1 cellular context compared by ENCODE assay signal in the genomic region with DNA sequence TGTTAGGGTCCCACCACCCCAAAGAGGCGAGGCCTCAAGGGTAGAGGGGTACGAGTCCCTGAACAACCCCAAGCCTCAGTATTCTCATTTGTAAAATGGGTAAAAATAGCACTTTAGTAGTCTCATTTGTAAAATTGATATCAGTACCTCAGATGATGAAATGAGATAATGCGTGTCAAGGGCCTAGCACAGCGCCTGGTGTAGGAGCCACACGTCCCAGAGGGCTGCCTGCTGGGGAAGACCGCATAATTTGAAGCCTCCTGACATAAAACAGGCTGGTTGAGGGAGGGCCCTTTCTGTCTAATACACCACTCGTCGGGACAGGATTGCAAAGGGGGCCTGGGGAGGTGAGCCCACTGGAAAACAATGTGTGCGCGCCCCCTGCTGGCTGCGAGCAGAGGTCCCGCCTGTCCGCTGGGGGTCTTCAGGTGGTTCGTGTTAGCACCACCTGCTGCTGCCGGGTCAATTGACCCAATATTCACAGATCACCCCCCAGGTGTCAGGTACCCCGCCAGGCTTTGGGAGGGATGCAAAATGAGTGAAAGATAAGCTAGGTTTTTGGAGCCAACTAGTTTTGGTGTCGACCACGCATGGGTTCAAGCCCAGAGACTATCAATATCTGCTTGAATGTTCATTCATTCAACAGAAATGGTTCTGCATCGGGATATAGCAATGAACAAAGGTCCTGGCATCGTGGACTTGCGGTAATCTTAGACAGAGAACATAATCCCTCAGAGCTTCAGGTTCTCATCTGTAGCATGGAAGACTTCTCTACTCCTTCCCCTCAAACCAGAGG.
A peak's percentile ranks its signal among the peaks of the same experiment; 100 is the strongest.
TF ChIP-seq lines count a peak whose summit lies in the region.

No MANE protein-coding gene starts in this region.

TF ChIP-seq in WTC11, 78 proteins besides CTCF, POLR2A, EP300 and RAD21 (continued from another document):
- peak; percentile 58 for TF ChIP-seq ZNF423 (CRISPR knock-in tag; IDR thresholded peaks at IDR 0.05)
- TF ChIP-seq SMAD3 (CRISPR knock-in tag; IDR thresholded peaks at IDR 0.05; ENCODE audit: borderline replicate concordance) = no peak
- TF ChIP-seq CREM (CRISPR knock-in tag; IDR thresholded peaks at IDR 0.05) = no peak
- TF ChIP-seq, protein P1, sequence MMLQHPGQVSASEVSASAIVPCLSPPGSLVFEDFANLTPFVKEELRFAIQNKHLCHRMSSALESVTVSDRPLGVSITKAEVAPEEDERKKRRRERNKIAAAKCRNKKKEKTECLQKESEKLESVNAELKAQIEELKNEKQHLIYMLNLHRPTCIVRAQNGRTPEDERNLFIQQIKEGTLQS (CRISPR knock-in tag; conservative IDR thresholded peaks at IDR 0.05) = no peak
- TF ChIP-seq, protein P2, sequence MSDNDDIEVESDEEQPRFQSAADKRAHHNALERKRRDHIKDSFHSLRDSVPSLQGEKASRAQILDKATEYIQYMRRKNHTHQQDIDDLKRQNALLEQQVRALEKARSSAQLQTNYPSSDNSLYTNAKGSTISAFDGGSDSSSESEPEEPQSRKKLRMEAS (CRISPR knock-in tag; IDR thresholded peaks at IDR 0.05) = 0 out of 2 replicates have a peak, but pooled peaks have one; percentile 42
- no peak for TF ChIP-seq RORB (CRISPR knock-in tag; IDR thresholded peaks at IDR 0.05)
- TF ChIP-seq, protein P3, sequence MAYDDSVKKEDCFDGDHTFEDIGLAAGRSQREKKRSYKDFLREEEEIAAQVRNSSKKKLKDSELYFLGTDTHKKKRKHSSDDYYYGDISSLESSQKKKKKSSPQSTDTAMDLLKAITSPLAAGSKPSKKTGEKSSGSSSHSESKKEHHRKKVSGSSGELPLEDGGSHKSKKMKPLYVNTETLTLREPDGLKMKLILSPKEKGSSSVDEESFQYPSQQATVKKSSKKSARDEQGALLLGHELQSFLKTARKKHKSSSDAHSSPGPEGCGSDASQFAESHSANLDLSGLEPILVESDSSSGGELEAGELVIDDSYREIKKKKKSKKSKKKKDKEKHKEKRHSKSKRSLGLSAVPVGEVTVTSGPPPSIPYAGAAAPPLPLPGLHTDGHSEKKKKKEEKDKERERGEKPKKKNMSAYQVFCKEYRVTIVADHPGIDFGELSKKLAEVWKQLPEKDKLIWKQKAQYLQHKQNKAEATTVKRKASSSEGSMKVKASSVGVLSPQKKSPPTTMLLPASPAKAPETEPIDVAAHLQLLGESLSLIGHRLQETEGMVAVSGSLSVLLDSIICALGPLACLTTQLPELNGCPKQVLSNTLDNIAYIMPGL (CRISPR knock-in tag; IDR thresholded peaks at IDR 0.05) = peak; percentile 49
- TF ChIP-seq, protein P4, sequence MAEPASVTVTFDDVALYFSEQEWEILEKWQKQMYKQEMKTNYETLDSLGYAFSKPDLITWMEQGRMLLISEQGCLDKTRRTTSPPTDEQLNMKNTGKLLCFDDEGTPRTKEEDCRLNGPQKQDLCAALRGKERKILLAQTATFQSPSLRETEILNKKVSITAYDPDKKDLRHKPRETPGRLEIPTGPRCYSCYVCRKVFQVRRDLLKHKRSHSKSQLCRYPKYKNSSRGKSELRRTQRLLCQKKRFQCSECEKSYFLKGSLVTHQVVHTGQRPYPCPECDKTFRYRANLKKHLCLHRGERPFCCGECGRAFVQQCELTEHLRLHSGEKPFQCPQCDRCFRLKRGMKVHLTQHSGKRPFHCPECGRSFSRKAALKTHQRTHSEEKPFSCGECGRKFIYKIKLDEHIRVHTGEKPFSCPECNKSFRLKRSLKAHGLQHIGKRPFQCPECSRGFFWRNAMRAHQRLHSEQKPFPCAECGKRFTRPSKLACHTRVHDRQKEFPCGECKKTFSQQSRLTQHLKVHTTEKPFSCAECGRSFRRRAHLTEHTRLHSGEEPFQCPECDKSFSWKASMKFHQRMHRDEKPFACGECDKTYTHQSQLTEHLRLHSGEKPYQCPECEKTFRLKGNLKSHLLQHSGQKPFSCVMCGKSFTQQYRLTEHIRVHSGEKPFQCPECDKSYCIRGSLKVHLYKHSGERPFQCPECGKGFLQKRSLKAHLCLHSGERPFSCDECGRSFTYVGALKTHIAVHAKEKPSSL (CRISPR knock-in tag; conservative IDR thresholded peaks at IDR 0.05) = no peak
- TF ChIP-seq GABPB1 (CRISPR knock-in tag; IDR thresholded peaks at IDR 0.05) = 0 out of 2 replicates have a peak, but pooled peaks have one; percentile 33
- TF ChIP-seq, protein P5, sequence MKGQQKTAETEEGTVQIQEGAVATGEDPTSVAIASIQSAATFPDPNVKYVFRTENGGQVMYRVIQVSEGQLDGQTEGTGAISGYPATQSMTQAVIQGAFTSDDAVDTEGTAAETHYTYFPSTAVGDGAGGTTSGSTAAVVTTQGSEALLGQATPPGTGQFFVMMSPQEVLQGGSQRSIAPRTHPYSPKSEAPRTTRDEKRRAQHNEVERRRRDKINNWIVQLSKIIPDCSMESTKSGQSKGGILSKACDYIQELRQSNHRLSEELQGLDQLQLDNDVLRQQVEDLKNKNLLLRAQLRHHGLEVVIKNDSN (CRISPR knock-in tag; IDR thresholded peaks at IDR 0.05) = no peak
- TF ChIP-seq ZNF317 (CRISPR knock-in tag; IDR thresholded peaks at IDR 0.05; ENCODE audit: borderline replicate concordance, low read depth) = no peak
TF ChIP-seq in WTC11: peak in this region for 6.
